In the genomic region with DNA sequence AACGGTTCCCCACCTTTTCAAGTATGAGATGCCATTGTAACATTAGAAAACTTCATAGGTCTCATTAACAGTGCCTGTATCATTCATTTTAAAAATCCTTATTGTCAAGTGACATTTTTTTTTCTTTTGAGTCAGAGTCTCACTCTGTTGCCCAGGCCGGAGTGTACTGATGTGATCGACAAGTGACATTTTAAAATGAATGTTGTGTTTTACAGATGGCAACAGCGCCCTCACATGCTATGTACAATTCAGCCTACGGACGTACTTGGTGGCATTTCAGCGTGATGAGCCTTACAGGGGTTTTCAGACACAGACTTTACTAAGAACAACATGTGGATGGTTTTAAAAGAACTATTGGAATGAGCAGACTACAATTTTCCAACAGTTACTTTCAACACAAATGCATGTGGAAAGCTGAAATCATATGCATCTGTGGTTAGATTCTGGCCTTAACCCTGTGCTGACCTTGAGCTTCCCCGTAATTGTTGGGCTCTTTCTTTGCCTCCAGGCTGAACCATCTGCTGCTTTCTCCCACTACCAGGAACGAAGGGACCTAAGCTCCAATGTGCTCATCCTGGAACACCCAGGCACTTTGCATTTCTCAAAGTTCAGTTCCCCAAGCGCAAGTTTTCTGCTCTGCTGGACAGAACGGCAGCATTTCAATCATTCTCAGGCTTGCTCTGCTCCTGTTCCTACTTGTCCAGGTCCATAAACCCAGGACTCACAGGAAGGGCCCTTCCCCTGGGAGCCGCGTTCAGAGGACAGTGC, we compare ENCODE assay signal across 8 cellular contexts.
DNase-seq lines count a peak whose midpoint lies in the region; ATAC-seq and TF ChIP-seq lines count a peak whose summit lies in the region.

No MANE protein-coding gene starts in this region.

- POLR2A ChIA-PET in SK-N-SH (lab: Yijun Ruan, JAX) = interaction anchor here (0.8 to 3.3 kb wide), 3 partner anchors 33 to 278 kb away, joined by 3 to 16 read pairs (median 6); a partner anchor contains a TSS

- H3K4me3 ChIP-seq in SK-N-SH (ENCODE audit: low read depth in 2 of 2, low read length in 1 of 2) (no peak overlapping the region; a peak in 1 of 4 replicates), fibroblast of villous mesenchyme (ENCODE audit: low read depth, low read length) (no peak overlapping the region), sigmoid colon (no peak overlapping the region)

- no peaks in the 10 kb centered on the region for H3K79me2 ChIP-seq in SK-N-SH (ENCODE audit: insufficient read depth)

- no peak for TF ChIP-seq POLR2A in sigmoid colon (IDR thresholded peaks at IDR 0.05)

- intact Hi-C loops in sigmoid colon (cut with DNase I) = loop anchor here (5.0 to 10.0 kb wide), 4 partner anchors 135 to 208 kb away; no protein-coding TSS in a partner anchor

- ATAC-seq in HG03354 (IDR thresholded peaks at IDR 0.05; ENCODE audit: poor library complexity, severe bottlenecking, unreplicated experiment) (no peak), GM21423 (IDR thresholded peaks at IDR 0.05; ENCODE audit: unreplicated experiment) (no peak)

- TF ChIP-seq RAD21 in Ishikawa (IDR thresholded peaks at IDR 0.05; ENCODE audit: low read depth) = peak; percentile 85
- peak; percentile 91 for TF ChIP-seq RAD21 in SK-N-SH (IDR thresholded peaks at IDR 0.05; ENCODE audit: low read length)

- H3K27ac ChIP-seq in SK-N-SH (ENCODE audit: low read depth in 2 of 2, low read length in 1 of 2) (no peak overlapping the region), sigmoid colon (peak overlapping the region in 3 of 4 donors; percentile 78 to 88 (median 85))

- H2AFZ ChIP-seq in SK-N-SH (ENCODE audit: low read depth) = no peak overlapping the region

- TF ChIP-seq CTCF in SK-N-SH (IDR thresholded peaks at IDR 0.05) (peak; percentile 73), fibroblast of villous mesenchyme (IDR thresholded peaks at IDR 0.05; ENCODE audit: insufficient read depth, low read depth, low read length) (peak; percentile 55), sigmoid colon (IDR thresholded peaks at IDR 0.05) (peak in 1 of 4 experiments; percentile 33)

- H3K9me3 ChIP-seq in SK-N-SH (no peaks in the 10 kb centered on the region), sigmoid colon (no peaks in the 10 kb centered on the region)

- H3K9ac ChIP-seq in SK-N-SH = no peak overlapping the region

- H4K20me1 ChIP-seq in SK-N-SH (ENCODE audit: insufficient read depth) = no peaks in the 10 kb centered on the region

- CTCF ChIA-PET in SK-N-SH (lab: Yijun Ruan, JAX) = interaction anchor here (0.6 to 12.0 kb wide), 64 partner anchors 10 to 574 kb away, joined by 3 to 266 read pairs (median 4); no protein-coding TSS in a partner anchor

- H3K4me1 ChIP-seq in SK-N-SH (ENCODE audit: control insufficient read depth in 1 of 2, insufficient read depth in 2 of 2, low read depth in 1 of 2, low read length in 1 of 2) (peaks cover 4 to 6% of the 10 kb centered on the region in 2 experiments; a peak in 2 of 4 replicates), sigmoid colon (peaks cover 0 to 85% (median 71%) of the 10 kb centered on the region in 4 donors)

- DNase-seq in DMS53 (lab: John Stamatoyannopoulos, UW) (peak; percentile 88), SK-N-SH (peak; percentile 61), fibroblast of villous mesenchyme (ENCODE audit: low read depth) (peak; percentile 82), sigmoid colon (no peak)
- no peak for DNase-seq in activated T-cell treated with anti-CD3 and anti-CD28 coated beads, Interleukin-2, amount 50 U/mL, for 48 hours

- H3F3A ChIP-seq in SK-N-SH (replicated peaks; ENCODE audit: insufficient read depth) = peaks cover 7% of the 10 kb centered on the region

- no peak overlapping the region for H3K4me2 ChIP-seq in SK-N-SH

- 68% methylated on average over 13 of the region's 13 CpGs for WGBS in SK-N-SH (ENCODE audit: low lambda C conversion rate)
- WGBS in sigmoid colon, 2 donors = 40 to 58% methylated on average over 13 of the region's 13 CpGs

- no peaks in the 10 kb centered on the region for H3K9me2 ChIP-seq in SK-N-SH

- TF ChIP-seq EP300 in Ishikawa (IDR thresholded peaks at IDR 0.05; ENCODE audit: borderline replicate concordance) = no peak
- TF ChIP-seq EP300 in SK-N-SH (IDR thresholded peaks at IDR 0.05; ENCODE audit: borderline replicate concordance in 1 of 2, low read depth in 1 of 2, low read length in 1 of 2) = no peak
- TF ChIP-seq EP300 in sigmoid colon (IDR thresholded peaks at IDR 0.05) = no peak

- H3K27me3 ChIP-seq in SK-N-SH (ENCODE audit: insufficient read depth) = no peaks in the 10 kb centered on the region
- H3K27me3 ChIP-seq in sigmoid colon = no peaks in the 10 kb centered on the region

- H3K36me3 ChIP-seq in SK-N-SH (replicated peaks in 1 of 2; ENCODE audit: control insufficient read depth in 1 of 2, insufficient read depth in 2 of 2, low read length in 1 of 2) (no peaks in the 10 kb centered on the region), sigmoid colon (no peaks in the 10 kb centered on the region)

TF ChIP-seq in Ishikawa, 13 proteins besides CTCF, POLR2A, EP300 and RAD21 (continues in another document):
- TF ChIP-seq, protein P1, sequence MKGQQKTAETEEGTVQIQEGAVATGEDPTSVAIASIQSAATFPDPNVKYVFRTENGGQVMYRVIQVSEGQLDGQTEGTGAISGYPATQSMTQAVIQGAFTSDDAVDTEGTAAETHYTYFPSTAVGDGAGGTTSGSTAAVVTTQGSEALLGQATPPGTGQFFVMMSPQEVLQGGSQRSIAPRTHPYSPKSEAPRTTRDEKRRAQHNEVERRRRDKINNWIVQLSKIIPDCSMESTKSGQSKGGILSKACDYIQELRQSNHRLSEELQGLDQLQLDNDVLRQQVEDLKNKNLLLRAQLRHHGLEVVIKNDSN (IDR thresholded peaks at IDR 0.05) = no peak
- TF ChIP-seq TCF12 (IDR thresholded peaks at IDR 0.05; ENCODE audit: low read depth) (no peak), ZBTB7A (IDR thresholded peaks at IDR 0.05; ENCODE audit: low read depth) (no peak), CREB1 (IDR thresholded peaks at IDR 0.05; ENCODE audit: low read depth) (no peak), EGR1 (IDR thresholded peaks at IDR 0.05) (no peak), TEAD4 (IDR thresholded peaks at IDR 0.05) (no peak)

TF ChIP-seq in SK-N-SH, 30 proteins besides CTCF, POLR2A, EP300 and RAD21:
- TF ChIP-seq SMC3 (IDR thresholded peaks at IDR 0.05; ENCODE audit: low read depth, low read length) (peak; percentile 89), RCOR1 (IDR thresholded peaks at IDR 0.05; ENCODE audit: low read length) (0 out of 2 replicates have a peak, but pooled peaks have one; percentile 10), NFIC (IDR thresholded peaks at IDR 0.05; ENCODE audit: borderline replicate concordance) (no peak), SIN3A (IDR thresholded peaks at IDR 0.05; ENCODE audit: borderline replicate concordance, low read depth, low read length) (no peak), ELF1 (IDR thresholded peaks at IDR 0.05) (no peak), MEF2A (IDR thresholded peaks at IDR 0.05; ENCODE audit: borderline replicate concordance, low read depth) (no peak), FOSL2 (IDR thresholded peaks at IDR 0.05; ENCODE audit: borderline replicate concordance, low read depth) (no peak), FOXJ3 (CRISPR knock-in tag; IDR thresholded peaks at IDR 0.05) (no peak), JUND (IDR thresholded peaks at IDR 0.05) (no peak)
- TF ChIP-seq, protein P2, sequence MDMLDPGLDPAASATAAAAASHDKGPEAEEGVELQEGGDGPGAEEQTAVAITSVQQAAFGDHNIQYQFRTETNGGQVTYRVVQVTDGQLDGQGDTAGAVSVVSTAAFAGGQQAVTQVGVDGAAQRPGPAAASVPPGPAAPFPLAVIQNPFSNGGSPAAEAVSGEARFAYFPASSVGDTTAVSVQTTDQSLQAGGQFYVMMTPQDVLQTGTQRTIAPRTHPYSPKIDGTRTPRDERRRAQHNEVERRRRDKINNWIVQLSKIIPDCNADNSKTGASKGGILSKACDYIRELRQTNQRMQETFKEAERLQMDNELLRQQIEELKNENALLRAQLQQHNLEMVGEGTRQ (IDR thresholded peaks at IDR 0.05; ENCODE audit: borderline replicate concordance, low read depth, low read length) = no peak
- TF ChIP-seq, protein P3, sequence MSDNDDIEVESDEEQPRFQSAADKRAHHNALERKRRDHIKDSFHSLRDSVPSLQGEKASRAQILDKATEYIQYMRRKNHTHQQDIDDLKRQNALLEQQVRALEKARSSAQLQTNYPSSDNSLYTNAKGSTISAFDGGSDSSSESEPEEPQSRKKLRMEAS (IDR thresholded peaks at IDR 0.05; ENCODE audit: low read depth) = no peak
- TF ChIP-seq, protein P4, sequence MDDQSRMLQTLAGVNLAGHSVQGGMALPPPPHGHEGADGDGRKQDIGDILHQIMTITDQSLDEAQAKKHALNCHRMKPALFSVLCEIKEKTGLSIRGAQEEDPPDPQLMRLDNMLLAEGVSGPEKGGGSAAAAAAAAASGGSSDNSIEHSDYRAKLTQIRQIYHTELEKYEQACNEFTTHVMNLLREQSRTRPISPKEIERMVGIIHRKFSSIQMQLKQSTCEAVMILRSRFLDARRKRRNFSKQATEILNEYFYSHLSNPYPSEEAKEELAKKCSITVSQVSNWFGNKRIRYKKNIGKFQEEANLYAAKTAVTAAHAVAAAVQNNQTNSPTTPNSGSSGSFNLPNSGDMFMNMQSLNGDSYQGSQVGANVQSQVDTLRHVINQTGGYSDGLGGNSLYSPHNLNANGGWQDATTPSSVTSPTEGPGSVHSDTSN (IDR thresholded peaks at IDR 0.05) = peak; percentile 65
- TF ChIP-seq, protein P1 (IDR thresholded peaks at IDR 0.05; ENCODE audit: borderline replicate concordance, low read depth) = no peak
- TF ChIP-seq, protein P5, sequence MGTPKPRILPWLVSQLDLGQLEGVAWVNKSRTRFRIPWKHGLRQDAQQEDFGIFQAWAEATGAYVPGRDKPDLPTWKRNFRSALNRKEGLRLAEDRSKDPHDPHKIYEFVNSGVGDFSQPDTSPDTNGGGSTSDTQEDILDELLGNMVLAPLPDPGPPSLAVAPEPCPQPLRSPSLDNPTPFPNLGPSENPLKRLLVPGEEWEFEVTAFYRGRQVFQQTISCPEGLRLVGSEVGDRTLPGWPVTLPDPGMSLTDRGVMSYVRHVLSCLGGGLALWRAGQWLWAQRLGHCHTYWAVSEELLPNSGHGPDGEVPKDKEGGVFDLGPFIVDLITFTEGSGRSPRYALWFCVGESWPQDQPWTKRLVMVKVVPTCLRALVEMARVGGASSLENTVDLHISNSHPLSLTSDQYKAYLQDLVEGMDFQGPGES (IDR thresholded peaks at IDR 0.05; ENCODE audit: low read depth, low read length) = no peak

Comparison
In these comparisons a context has a peak if more than half of its experiments do, and no peak if none do; other contexts are left out.
1. DNase-seq: peak in DMS53 (single experiment), SK-N-SH (single experiment) and fibroblast of villous mesenchyme (single experiment); none in sigmoid colon (single experiment) and activated T-cell treated with anti-CD3 and anti-CD28 coated beads, Interleukin-2, amount 50 U/mL, for 48 hours (0 of 2).
2. H3K27ac ChIP-seq: peak in sigmoid colon (3 of 4); none in SK-N-SH (0 of 2).